Comparison of ENCODE assay signal across 23 cellular contexts in genomic region chr6:97176468-97176867, GRCh38.
A peak's percentile ranks its signal among the peaks of the same experiment; 100 is the strongest.
DNase-seq lines count a peak whose midpoint lies in the region; ATAC-seq, FAIRE-seq and TF ChIP-seq lines count a peak whose summit lies in the region.
"Had no signal": no experiment of that assay in that cellular context is flagged by ENCODE, and none has a peak within 500 bp of the region (broad histone marks: within the 10 kb centered on the region; RNA-seq: fewer than 3 reads in every experiment).

No MANE protein-coding gene starts in this region.

- no peaks in the 10 kb centered on the region for H3K9me3 Mint-ChIP-seq in stimulated activated naive B cell treated with anti-CD40 and anti-IgM and Interleukin-4, amounts not matched to agents 10 μg/mL and 1 μg/mL and 100 μg/mL, for 72 hours
- H3K9me3 Mint-ChIP-seq: CD8-positive, alpha-beta memory T cell; HFFc6 had no signal

- H2AFZ ChIP-seq in smooth muscle cell (ENCODE audit: low read depth), result no peak overlapping the region

- H3K79me2 ChIP-seq in smooth muscle cell (ENCODE audit: low read depth), result no peaks in the 10 kb centered on the region

- intact Hi-C loops in left lung (cut with DNase I), result no loop called here

- H3K4me3 ChIP-seq in SK-N-MC, result 0 out of 2 replicates have a peak overlapping the region, but pooled peaks have one; percentile 13
- no peak overlapping the region for H3K4me3 ChIP-seq in left lung
- H3K4me3 ChIP-seq in smooth muscle cell, result no peak overlapping the region
- H3K4me3 ChIP-seq: GM12878 had no signal

- H3K9ac ChIP-seq in SK-N-MC (ENCODE audit: insufficient read length) (no peak overlapping the region), smooth muscle cell (ENCODE audit: low read depth) (no peak overlapping the region)

- WGBS in smooth muscle cell (ENCODE audit: low lambda C conversion rate), result 61% methylated on average over 2 of the region's 2 CpGs

- H3K4me1 Mint-ChIP-seq in stimulated activated naive B cell treated with anti-CD40 and anti-IgM and Interleukin-4, amounts not matched to agents 10 μg/mL and 1 μg/mL and 100 μg/mL, for 72 hours, result no peaks in the 10 kb centered on the region
- H3K4me1 Mint-ChIP-seq: CD8-positive, alpha-beta memory T cell; IgD-negative memory B cell had no signal

- no peak for TF ChIP-seq CTCF in left lung (IDR thresholded peaks at IDR 0.05)
- TF ChIP-seq CTCF in smooth muscle cell (IDR thresholded peaks at IDR 0.05; ENCODE audit: borderline replicate concordance, insufficient read depth, poor library complexity, severe bottlenecking), result no peak

- DNase-seq in SK-N-MC (ENCODE audit: low read depth, low spot score), result no peak
- DNase-seq in dermis blood vessel endothelial cell, result peak; percentile 8
- DNase-seq in left lung, result no peak
- DNase-seq in smooth muscle cell (lab: John Stamatoyannopoulos, UW; ENCODE audit: unreplicated experiment), result no peak
- DNase-seq in GM12892 (ENCODE audit: insufficient read length), result no peak
- DNase-seq in AML-193 (lab: John Stamatoyannopoulos, UW), result no peak
- DNase-seq in stimulated activated naive B cell treated with anti-CD40 and anti-IgM and Interleukin-4, amounts not matched to agents 10 μg/mL and 1 μg/mL and 100 μg/mL, for 72 hours, result no peak
- DNase-seq: BE2C; C1 segment of cervical spinal cord; CD4-positive, CD25-positive, alpha-beta regulatory T cell; CD8-positive, alpha-beta memory T cell; COR-L47; DMS 273 treated with DMSO at 0.1 percent for 48 hours; DND-41; EL; GOT3; H7; HFFc6 had no signal

- H3K27ac ChIP-seq in SK-N-MC (peak overlapping the region; percentile 76), left lung (peak overlapping the region in 1 of 2 donors; percentile 40), smooth muscle cell (ENCODE audit: low read depth) (peak overlapping the region; percentile 90)

- no peaks in the 10 kb centered on the region for H4K20me1 ChIP-seq in smooth muscle cell (ENCODE audit: low read depth)

- H3K4me2 ChIP-seq in smooth muscle cell, result peak overlapping the region; percentile 1

- H3K4me1 ChIP-seq in left lung (peaks cover 0 to 3% of the 10 kb centered on the region in 2 donors), smooth muscle cell (ENCODE audit: low read depth) (peaks cover 21% of the 10 kb centered on the region)
- H3K4me1 ChIP-seq: BE2C had no signal

- H3K4me3 Mint-ChIP-seq in stimulated activated naive B cell treated with anti-CD40 and anti-IgM and Interleukin-4, amounts not matched to agents 10 μg/mL and 1 μg/mL and 100 μg/mL, for 72 hours, result no peak overlapping the region
- H3K4me3 Mint-ChIP-seq: CD4-positive, CD25-positive, alpha-beta regulatory T cell; CD8-positive, alpha-beta memory T cell; HFFc6; IgD-negative memory B cell had no signal

- H3K36me3 Mint-ChIP-seq in stimulated activated naive B cell treated with anti-CD40 and anti-IgM and Interleukin-4, amounts not matched to agents 10 μg/mL and 1 μg/mL and 100 μg/mL, for 72 hours, result peaks cover 17 to 24% of the 10 kb centered on the region in 2 donors

- H3K27me3 ChIP-seq in left lung (no peaks in the 10 kb centered on the region), smooth muscle cell (ENCODE audit: low read depth) (no peaks in the 10 kb centered on the region)
- H3K27me3 ChIP-seq: BE2C had no signal

- no peaks in the 10 kb centered on the region for H3F3A ChIP-seq in smooth muscle cell (ENCODE audit: low read depth)

- FAIRE-seq in GM12892 (lab: Jason Lieb, UNC), result no peak
- FAIRE-seq: GM12878, GM18507, HepG2 had no signal

- ATAC-seq in left lung, result peak; percentile 65
- no peak for ATAC-seq in stimulated activated naive B cell treated with anti-CD40 and anti-IgM and Interleukin-4, amounts not matched to agents 10 μg/mL and 1 μg/mL and 100 μg/mL, for 72 hours (replicated peaks)
- ATAC-seq: GM12878, HCT116, HepG2 had no signal

- H3K36me3 ChIP-seq in SK-N-MC (ENCODE audit: insufficient read depth, low read length), result peaks cover 63% of the 10 kb centered on the region
- no peaks in the 10 kb centered on the region for H3K36me3 ChIP-seq in left lung
- peaks cover 3% of the 10 kb centered on the region for H3K36me3 ChIP-seq in smooth muscle cell (ENCODE audit: low read depth)

- peaks cover 4% of the 10 kb centered on the region; the same call in 1 of the 2 replicates for H3K9me3 ChIP-seq in SK-N-MC (ENCODE audit: low read depth, low read length)
- H3K9me3 ChIP-seq in left lung, result no peaks in the 10 kb centered on the region
- H3K9me3 ChIP-seq in smooth muscle cell (replicated peaks; ENCODE audit: low read depth), result no peaks in the 10 kb centered on the region
- H3K9me3 ChIP-seq: BE2C had no signal

- TF ChIP-seq POLR2A in GM12892 (IDR thresholded peaks at IDR 0.05; ENCODE audit: low read depth, low read length), result no peak

- H3K27me3 Mint-ChIP-seq in stimulated activated naive B cell treated with anti-CD40 and anti-IgM and Interleukin-4, amounts not matched to agents 10 μg/mL and 1 μg/mL and 100 μg/mL, for 72 hours, result no peaks in the 10 kb centered on the region
- H3K27me3 Mint-ChIP-seq: CD4-positive, CD25-positive, alpha-beta regulatory T cell; CD8-positive, alpha-beta memory T cell; IgD-negative memory B cell had no signal

- no peak overlapping the region for H3K27ac Mint-ChIP-seq in stimulated activated naive B cell treated with anti-CD40 and anti-IgM and Interleukin-4, amounts not matched to agents 10 μg/mL and 1 μg/mL and 100 μg/mL, for 72 hours
- H3K27ac Mint-ChIP-seq: CD4-positive, CD25-positive, alpha-beta regulatory T cell; CD8-positive, alpha-beta memory T cell; IgD-negative memory B cell had no signal
